In genomic region chr1:76074321-76075187, GRCh38 we compare ENCODE assay signal across 8 cellular contexts. TPM values are rescaled to one million over a fixed set of nuclear protein-coding genes. Genes with fewer than 3 reads are reported as not detected.
DNase-seq lines count a peak whose midpoint lies in the region; ATAC-seq and TF ChIP-seq lines count a peak whose summit lies in the region.

Gene ST6GALNAC3 (plus strand): TSS chr1:76074746.

- peaks cover 4% of the 10 kb centered on the region for H3K27me3 Mint-ChIP-seq in activated T-helper 17 cell treated with anti-CD3 and anti-CD28 coated beads, Interleukin-2, amount 50 U/mL, for 72 hours
- no peaks in the 10 kb centered on the region for H3K27me3 Mint-ChIP-seq in naive thymus-derived CD8-positive, alpha-beta T cell

- H3K4me3 ChIP-seq in AG09309 (ENCODE audit: control insufficient read depth, low read depth, low read length) (peak within 1 kb of the TSS; percentile 54), fibroblast of mammary gland (ENCODE audit: control insufficient read depth, low read depth, low read length) (peak within 1 kb of the TSS; percentile 55)

- H3K4me3 Mint-ChIP-seq in activated T-helper 17 cell treated with anti-CD3 and anti-CD28 coated beads, Interleukin-2, amount 50 U/mL, for 72 hours: peak within 1 kb of the TSS; percentile 87
- peak within 1 kb of the TSS; percentile 87 to 97 (median 92) for H3K4me3 Mint-ChIP-seq in naive thymus-derived CD8-positive, alpha-beta T cell
- H3K4me3 Mint-ChIP-seq in stimulated activated effector memory CD8-positive, alpha-beta T cell treated with anti-CD3 and anti-CD28 coated beads, Interleukin-12 subunit alpha, Interleukin-12 subunit beta, amount 100 ng/mL, for 72 hours: peak within 1 kb of the TSS; percentile 72

- DNase-seq in AG09309 (ENCODE audit: low read depth) (no peak), NOMO-1 treated with DMSO at 0.1 percent for 48 hours (lab: John Stamatoyannopoulos, UW; ENCODE audit: unreplicated experiment) (peak; percentile 62), fibroblast of mammary gland (ENCODE audit: low read depth) (peak; percentile 29)
- peak; percentile 69 to 88 (median 82) for DNase-seq in naive thymus-derived CD8-positive, alpha-beta T cell
- peak; percentile 18 to 74 for DNase-seq in stimulated activated effector memory CD8-positive, alpha-beta T cell treated with anti-CD3 and anti-CD28 coated beads, Interleukin-12 subunit alpha, Interleukin-12 subunit beta, amount 100 ng/mL, for 72 hours (ENCODE audit: low spot score in 2 of 2)

- TF ChIP-seq CTCF in AG09309 (IDR thresholded peaks at IDR 0.05; ENCODE audit: control insufficient read depth, insufficient read depth, low read depth, low read length, missing control alignments) (no peak), fibroblast of mammary gland (conservative IDR thresholded peaks at IDR 0.05; ENCODE audit: control insufficient read depth, insufficient read depth, low read depth, low read length) (no peak)

- no peaks in the 10 kb centered on the region for H3K9me3 Mint-ChIP-seq in activated T-helper 17 cell treated with anti-CD3 and anti-CD28 coated beads, Interleukin-2, amount 50 U/mL, for 72 hours
- H3K9me3 Mint-ChIP-seq in naive thymus-derived CD8-positive, alpha-beta T cell: no peaks in the 10 kb centered on the region
- H3K9me3 Mint-ChIP-seq in stimulated activated effector memory CD8-positive, alpha-beta T cell treated with anti-CD3 and anti-CD28 coated beads, Interleukin-12 subunit alpha, Interleukin-12 subunit beta, amount 100 ng/mL, for 72 hours: no peaks in the 10 kb centered on the region

- POLR2A ChIA-PET in naive thymus-derived CD8-positive, alpha-beta T cell (lab: Charles Lee): interaction anchor here (1.0 to 1.7 kb wide), 2 partner anchors 1347 to 1930 kb away, joined by 3 to 5 read pairs; no protein-coding TSS in a partner anchor

- ATAC-seq in GM19043 (IDR thresholded peaks at IDR 0.05; ENCODE audit: low read depth, unreplicated experiment): peak; percentile 80
- ATAC-seq in HG03196 (IDR thresholded peaks at IDR 0.05; ENCODE audit: unreplicated experiment): peak; percentile 80
- ATAC-seq in activated T-helper 17 cell treated with anti-CD3 and anti-CD28 coated beads, Interleukin-2, amount 50 U/mL, for 72 hours (replicated peaks): peak; percentile 97
- ATAC-seq in naive thymus-derived CD8-positive, alpha-beta T cell: peak; percentile 93 to 96
- ATAC-seq in stimulated activated effector memory CD8-positive, alpha-beta T cell treated with anti-CD3 and anti-CD28 coated beads, Interleukin-12 subunit alpha, Interleukin-12 subunit beta, amount 100 ng/mL, for 72 hours: peak; percentile 84

- H3K36me3 Mint-ChIP-seq in activated T-helper 17 cell treated with anti-CD3 and anti-CD28 coated beads, Interleukin-2, amount 50 U/mL, for 72 hours (ENCODE audit: low read depth): no peaks in the 10 kb centered on the region
- H3K36me3 Mint-ChIP-seq in naive thymus-derived CD8-positive, alpha-beta T cell: no peaks in the 10 kb centered on the region
- H3K36me3 Mint-ChIP-seq in stimulated activated effector memory CD8-positive, alpha-beta T cell treated with anti-CD3 and anti-CD28 coated beads, Interleukin-12 subunit alpha, Interleukin-12 subunit beta, amount 100 ng/mL, for 72 hours: no peaks in the 10 kb centered on the region

- no peak within 1 kb of the TSS for H3K27ac Mint-ChIP-seq in activated T-helper 17 cell treated with anti-CD3 and anti-CD28 coated beads, Interleukin-2, amount 50 U/mL, for 72 hours
- H3K27ac Mint-ChIP-seq in naive thymus-derived CD8-positive, alpha-beta T cell: peak within 1 kb of the TSS; percentile 88 to 96 (median 93)
- H3K27ac Mint-ChIP-seq in stimulated activated effector memory CD8-positive, alpha-beta T cell treated with anti-CD3 and anti-CD28 coated beads, Interleukin-12 subunit alpha, Interleukin-12 subunit beta, amount 100 ng/mL, for 72 hours: no peak within 1 kb of the TSS

- H3K4me1 Mint-ChIP-seq in activated T-helper 17 cell treated with anti-CD3 and anti-CD28 coated beads, Interleukin-2, amount 50 U/mL, for 72 hours: peaks cover 4% of the 10 kb centered on the region
- peaks cover 11 to 37% (median 30%) of the 10 kb centered on the region in 4 donors for H3K4me1 Mint-ChIP-seq in naive thymus-derived CD8-positive, alpha-beta T cell
- peaks cover 10% of the 10 kb centered on the region for H3K4me1 Mint-ChIP-seq in stimulated activated effector memory CD8-positive, alpha-beta T cell treated with anti-CD3 and anti-CD28 coated beads, Interleukin-12 subunit alpha, Interleukin-12 subunit beta, amount 100 ng/mL, for 72 hours

RNA-seq across cellular contexts. Expression of gene ST6GALNAC3, which starts in this region (rescaled TPM):
- total RNA-seq in activated T-helper 17 cell treated with anti-CD3 and anti-CD28 coated beads, Interleukin-2, amount 50 U/mL, for 72 hours: under 1 TPM; 0.24 to 0.30 TPM
- 1 to 10 TPM; 3.2 to 3.6 TPM for total RNA-seq in naive thymus-derived CD8-positive, alpha-beta T cell
- 1 to 10 TPM in 1 of 3 donors, under 1 TPM in 2; 0.38 to 2.1 (median 0.62) TPM for polyA plus RNA-seq in naive thymus-derived CD8-positive, alpha-beta T cell

Comparison
In these comparisons a context has a peak if more than half of its experiments do, and no peak if none do; other contexts are left out.
1. Peak in ATAC-seq in activated T-helper 17 cell treated with anti-CD3 and anti-CD28 coated beads, Interleukin-2, amount 50 U/mL, for 72 hours; RNA of the gene not detected or under 1 TPM.
2. H3K27ac Mint-ChIP-seq: peak in naive thymus-derived CD8-positive, alpha-beta T cell (10 of 10); none in activated T-helper 17 cell treated with anti-CD3 and anti-CD28 coated beads, Interleukin-2, amount 50 U/mL, for 72 hours (single experiment) and stimulated activated effector memory CD8-positive, alpha-beta T cell treated with anti-CD3 and anti-CD28 coated beads, Interleukin-12 subunit alpha, Interleukin-12 subunit beta, amount 100 ng/mL, for 72 hours (single experiment).
3. Peak in every context shown above with its lines, with median percentiles within 50 percentile points of each other: ATAC-seq and H3K4me3 Mint-ChIP-seq.